Comparison of ENCODE assay signal across 8 cellular contexts in genomic region chr19:37466798-37467607, GRCh38. TPM values are rescaled to one million over a fixed set of nuclear protein-coding genes. Genes with fewer than 3 reads are reported as not detected.
DNase-seq lines count a peak whose midpoint lies in the region; ATAC-seq, FAIRE-seq and TF ChIP-seq lines count a peak whose summit lies in the region.

Gene ZNF569 (minus strand): TSS chr19:37467444. CDS start chr19:37444921, 22,523 bp downstream.

- H4K20me1 ChIP-seq in endothelial cell of umbilical vein (replicated peaks; ENCODE audit: control insufficient read depth, extremely low read depth, insufficient read depth, low read length) = no peaks in the 10 kb centered on the region

- peak within 1 kb of the TSS; percentile 88 for H3K4me3 ChIP-seq in CD8-positive, alpha-beta T cell (ENCODE audit: low read depth, low read length)
- H3K4me3 ChIP-seq in endothelial cell of umbilical vein (replicated peaks in 1 of 3; ENCODE audit: insufficient read depth in 1 of 3, low read depth in 1 of 3, low read length in 3 of 3) = peak within 1 kb of the TSS; percentile 59 to 77 (median 59)

- peak within 1 kb of the TSS; percentile 93 for H3K4me3 Mint-ChIP-seq in CD8-positive, alpha-beta T cell
- H3K4me3 Mint-ChIP-seq in mesothelial cell of epicardium = peak within 1 kb of the TSS; percentile 94

- dilution Hi-C loops in endothelial cell of umbilical vein (cut with MboI; ENCODE audit: extremely low pct_ligation_motif_present, low sequenced_read_pairs) = no loop called here

- H3K9ac ChIP-seq in endothelial cell of umbilical vein (replicated peaks; ENCODE audit: extremely low read depth, insufficient read depth, low read length) = peak within 1 kb of the TSS; percentile 75

- H3K27me3 Mint-ChIP-seq in CD8-positive, alpha-beta T cell (ENCODE audit: low read depth) = no peaks in the 10 kb centered on the region
- H3K27me3 Mint-ChIP-seq in mesothelial cell of epicardium (ENCODE audit: low read depth) = no peaks in the 10 kb centered on the region

- H3K27ac ChIP-seq in CD8-positive, alpha-beta T cell (ENCODE audit: low read depth, low read length) = peak within 1 kb of the TSS; percentile 71
- H3K27ac ChIP-seq in endothelial cell of umbilical vein (ENCODE audit: insufficient read depth, low read depth, low read length) = peak within 1 kb of the TSS; percentile 40

- H2AFZ ChIP-seq in endothelial cell of umbilical vein (ENCODE audit: low read depth, low read length) = peak within 1 kb of the TSS; percentile 100

- H3K9me1 ChIP-seq in endothelial cell of umbilical vein (replicated peaks; ENCODE audit: control insufficient read depth, extremely low read depth, insufficient read depth, low read length) = no peaks in the 10 kb centered on the region

- H3K4me1 Mint-ChIP-seq in CD8-positive, alpha-beta T cell (ENCODE audit: low read depth) = peaks cover 41% of the 10 kb centered on the region
- H3K4me1 Mint-ChIP-seq in mesothelial cell of epicardium = peaks cover 25% of the 10 kb centered on the region

- TF ChIP-seq CTCF in CD8-positive, alpha-beta T cell (IDR thresholded peaks at IDR 0.05) = no peak
- TF ChIP-seq CTCF in endothelial cell of umbilical vein (IDR thresholded peaks at IDR 0.05; ENCODE audit: extremely low read depth in 1 of 2, insufficient read depth in 1 of 2, low read depth in 1 of 2, low read length in 2 of 2) = no peak
- no peak for TF ChIP-seq CTCF in mesothelial cell of epicardium (IDR thresholded peaks at IDR 0.05; ENCODE audit: unreplicated experiment)

- H3K27ac Mint-ChIP-seq in CD8-positive, alpha-beta T cell = peak within 1 kb of the TSS; percentile 94
- peak within 1 kb of the TSS; percentile 98 for H3K27ac Mint-ChIP-seq in mesothelial cell of epicardium

- H3K36me3 ChIP-seq in CD8-positive, alpha-beta T cell (ENCODE audit: insufficient read depth, low read length) = peaks cover 19% of the 10 kb centered on the region
- H3K36me3 ChIP-seq in endothelial cell of umbilical vein (ENCODE audit: control insufficient read depth in 2 of 2, extremely low read depth in 1 of 2, insufficient read depth in 2 of 2, low read length in 2 of 2) = peaks cover 0 to 2% of the 10 kb centered on the region in 2 experiments

- TF ChIP-seq POLR2A in endothelial cell of umbilical vein (IDR thresholded peaks at IDR 0.05; ENCODE audit: low read depth, low read length) = peak; percentile 73

- no TSS peak for BruUV-seq in endothelial cell of umbilical vein (replicated peaks; lab: Mats Ljungman, UMichigan)

- CTCF ChIA-PET in CD8-positive, alpha-beta T cell (lab: Charles Lee) = interaction anchor here (0.6 kb wide), 1 partner anchor 99 kb away, joined by 3 read pairs; no protein-coding TSS in a partner anchor
- CTCF ChIA-PET in endothelial cell of umbilical vein (lab: Charles Lee) = interaction anchor here (0.6 to 1.6 kb wide), 3 partner anchors 96 to 150 kb away, joined by 3 to 4 read pairs (median 4); partner anchors contain the start of genes ZNF527, ZNF540 and ZNF571

- peaks cover 2% of the 10 kb centered on the region for H3K79me2 ChIP-seq in endothelial cell of umbilical vein (ENCODE audit: control insufficient read depth, insufficient read depth, low read length)

- peaks cover 5% of the 10 kb centered on the region for H3K9me3 ChIP-seq in CD8-positive, alpha-beta T cell (ENCODE audit: low read length)
- no peaks in the 10 kb centered on the region for H3K9me3 ChIP-seq in endothelial cell of umbilical vein (replicated peaks; ENCODE audit: control insufficient read depth, insufficient read depth, low read length)

- H3K27me3 ChIP-seq in CD8-positive, alpha-beta T cell (ENCODE audit: insufficient read depth, low read length) = no peaks in the 10 kb centered on the region
- no peaks in the 10 kb centered on the region for H3K27me3 ChIP-seq in endothelial cell of umbilical vein (ENCODE audit: control insufficient read depth in 2 of 2, insufficient read depth in 2 of 2, low read length in 2 of 2)

- DNase-seq in CD8-positive, alpha-beta T cell = peak; percentile 79 to 93 (median 83)
- DNase-seq in HPDE6-E6E7 (ENCODE audit: extremely low spot score) (peak; percentile 84), NOMO-1 treated with dmso at 0.1 percent for 144 hours (lab: John Stamatoyannopoulos, UW; ENCODE audit: unreplicated experiment) (peak; percentile 91), endothelial cell of umbilical vein (ENCODE audit: low read depth, low spot score) (peak; percentile 93), mesothelial cell of epicardium (ENCODE audit: low spot score in 2 of 2, unreplicated experiment in 2 of 2) (peak; percentile 75 to 86)
- DNase-seq in activated CD8-positive, alpha-beta memory T cell treated with anti-CD3 and anti-CD28 coated beads, Interleukin-2, amount 50 U/mL, for 48 hours = peak; percentile 86
- peak; percentile 73 to 75 for DNase-seq in stimulated activated CD8-positive, alpha-beta memory T cell treated with anti-CD3 and anti-CD28 coated beads, Interleukin-15, amount 100 ng/mL, for 4 hours (ENCODE audit: low read depth in 2 of 2)

- peaks cover 47% of the 10 kb centered on the region for H3K36me3 Mint-ChIP-seq in CD8-positive, alpha-beta T cell
- H3K36me3 Mint-ChIP-seq in mesothelial cell of epicardium = peaks cover 20% of the 10 kb centered on the region

- peaks cover 17% of the 10 kb centered on the region for H3K4me1 ChIP-seq in CD8-positive, alpha-beta T cell (ENCODE audit: insufficient read depth, low read length)
- peaks cover 5% of the 10 kb centered on the region for H3K4me1 ChIP-seq in endothelial cell of umbilical vein (ENCODE audit: control insufficient read depth, extremely low read depth, insufficient read depth, low read length)

- POLR2A ChIA-PET in CD8-positive, alpha-beta T cell (lab: Charles Lee) = interaction anchor here (0.8 to 2.0 kb wide), 12 partner anchors 8 to 977 kb away, joined by 3 to 21 read pairs (median 5); partner anchors contain the start of genes SIPA1L3, WDR87, ZNF527 and ZNF540
- POLR2A ChIA-PET in endothelial cell of umbilical vein (lab: Charles Lee) = interaction anchor here (0.8 to 2.0 kb wide), 2 partner anchors 96 to 132 kb away, joined by 4 read pairs; partner anchors contain the start of gene ZNF527

- intact Hi-C loops in CD8-positive, alpha-beta T cell (cut with DNase I, micrococcal nuclease) = loop anchor here (1.0 to 5.0 kb wide), 20 partner anchors 39 to 1088 kb away; partner anchors contain the start of genes ZNF527 (in 2 of the 2), ZNF540 (in 2 of the 2), ZNF568 (in 2 of the 2) and ZNF571 (in 2 of the 2)
- intact Hi-C loops in endothelial cell of umbilical vein (cut with micrococcal nuclease) = loop anchor here (2.0 to 5.0 kb wide), 5 partner anchors 40 to 695 kb away; partner anchors contain the start of genes ZFP30, ZNF527, ZNF585B and ZNF793

- ATAC-seq in CD8-positive, alpha-beta T cell = peak; percentile 65
- peak; percentile 65 for ATAC-seq in GM19463 (IDR thresholded peaks at IDR 0.05; ENCODE audit: unreplicated experiment)

- H3K9me3 Mint-ChIP-seq in CD8-positive, alpha-beta T cell = peaks cover 9% of the 10 kb centered on the region
- H3K9me3 Mint-ChIP-seq in mesothelial cell of epicardium = peaks cover 13% of the 10 kb centered on the region

- FAIRE-seq in endothelial cell of umbilical vein (lab: Jason Lieb, UNC) = peak; percentile 94

- H3K4me2 ChIP-seq in endothelial cell of umbilical vein (ENCODE audit: insufficient read depth, low read length) = peak within 1 kb of the TSS; percentile 30

TF ChIP-seq in endothelial cell of umbilical vein, 7 proteins besides CTCF, POLR2A, EP300 and RAD21:
- TF ChIP-seq POLR2AphosphoS5 (IDR thresholded peaks at IDR 0.05; ENCODE audit: insufficient read depth, low read depth, low read length) (peak; percentile 17), MAX (IDR thresholded peaks at IDR 0.05; ENCODE audit: insufficient read depth, insufficient read length) (no peak), FOS (IDR thresholded peaks at IDR 0.05; ENCODE audit: borderline replicate concordance, insufficient read depth, low read length) (no peak), EZH2 (IDR thresholded peaks at IDR 0.05; ENCODE audit: borderline replicate concordance, low read depth, low read length, severe bottlenecking) (no peak)

RNA-seq across cellular contexts. Expression of gene ZNF569, which starts in this region (rescaled TPM):
- total RNA-seq in CD8-positive, alpha-beta T cell = 10 to 100 TPM; 11.2 to 11.8 TPM
- 4.4 and 5.4 TPM in 2 replicates for total RNA-seq in endothelial cell of umbilical vein
- 0.86 and 1.0 TPM in 2 replicates for polyA plus RNA-seq in endothelial cell of umbilical vein
- polyA plus RNA-seq in endothelial cell of umbilical vein (2011; cell fraction: cytosol; rRNA removed) = 1.5 and 1.8 TPM in 2 replicates
- polyA plus RNA-seq in endothelial cell of umbilical vein (2011; cell fraction: nucleus; rRNA removed) = 3.0 and 3.1 TPM in 2 replicates
- 2.4 and 4.0 TPM in 2 replicates for polyA plus RNA-seq in endothelial cell of umbilical vein (2012)
- polyA minus RNA-seq in endothelial cell of umbilical vein = 5.2 and 7.2 TPM in 2 replicates
- polyA minus RNA-seq in endothelial cell of umbilical vein (2011; cell fraction: cytosol; rRNA and poly(A)+ RNA removed) = not detected
- polyA minus RNA-seq in endothelial cell of umbilical vein (2011; cell fraction: nucleus; rRNA and poly(A)+ RNA removed) = 3.2 and 5.6 TPM in 2 replicates
- 5.4 to 5.8 TPM (median 5.5 TPM) in 3 replicates for total RNA-seq in mesothelial cell of epicardium

Comparison
In these comparisons a context has a peak if more than half of its experiments do, and no peak if none do; other contexts are left out.
1. Peak in every context shown above with its lines: DNase-seq, ATAC-seq, H3K4me3 ChIP-seq and H3K27ac ChIP-seq.